In the genomic region with DNA sequence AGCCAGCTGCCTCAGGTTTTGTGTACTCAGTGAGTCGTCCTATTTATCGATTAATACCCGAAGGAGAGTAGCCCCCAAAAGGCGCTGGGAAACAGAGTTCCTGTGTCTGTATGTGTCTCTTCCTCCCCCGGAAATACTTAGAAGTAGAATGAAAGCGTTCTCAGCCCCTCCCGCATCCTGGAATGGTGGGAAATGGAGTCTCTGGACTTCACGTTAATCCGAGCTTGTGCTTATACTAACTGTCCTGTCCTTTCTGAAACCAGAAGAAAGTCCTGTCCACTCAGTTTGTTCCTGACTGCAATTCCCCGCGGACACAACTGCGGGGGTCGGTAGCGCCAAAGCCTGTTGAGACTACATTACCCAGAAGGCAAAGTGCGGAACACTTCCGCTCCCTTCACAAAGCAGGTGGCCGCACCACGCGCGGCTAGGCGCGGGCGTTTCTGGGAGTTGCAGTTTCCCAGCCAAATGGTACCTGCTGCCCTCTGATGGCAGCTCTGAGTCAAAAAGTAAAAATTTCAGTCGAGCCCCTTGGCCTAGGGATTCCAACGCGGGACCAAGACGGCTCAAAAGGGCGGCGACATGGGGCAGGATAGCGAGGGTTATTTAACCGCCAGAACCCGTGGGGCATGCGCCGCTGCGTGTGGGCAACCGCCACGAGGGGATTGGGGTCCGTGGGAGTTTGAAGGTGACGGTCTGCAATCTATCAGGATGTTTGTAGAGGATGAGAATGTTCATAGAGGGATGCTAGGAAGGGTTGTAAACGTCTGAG, we compare ENCODE assay signal across 1 cellular context.
TF ChIP-seq lines count a peak whose summit lies in the region.

No MANE protein-coding gene starts in this region.

TF ChIP-seq in HepG2, 621 proteins besides CTCF, POLR2A, EP300 and RAD21 (continued from another document and continues in another):
- no peak for TF ChIP-seq NFAT5 (CRISPR knock-in tag; IDR thresholded peaks at IDR 0.05)
- no peak for TF ChIP-seq DZIP1 (CRISPR knock-in tag; IDR thresholded peaks at IDR 0.05)
- TF ChIP-seq BATF2 (CRISPR knock-in tag; IDR thresholded peaks at IDR 0.05), result no peak
- TF ChIP-seq ZNF569 (CRISPR knock-in tag; IDR thresholded peaks at IDR 0.05; ENCODE audit: borderline replicate concordance), result no peak
- no peak for TF ChIP-seq PLRG1 (conservative IDR thresholded peaks at IDR 0.05)
- TF ChIP-seq ZNF468 (CRISPR knock-in tag; IDR thresholded peaks at IDR 0.05), result no peak
- TF ChIP-seq GLI4 (CRISPR knock-in tag; IDR thresholded peaks at IDR 0.05; ENCODE audit: borderline replicate concordance), result no peak
- TF ChIP-seq MTA3 (CRISPR knock-in tag; IDR thresholded peaks at IDR 0.05), result no peak
- TF ChIP-seq ZNF629 (CRISPR knock-in tag; conservative IDR thresholded peaks at IDR 0.05), result no peak
- no peak for TF ChIP-seq ARID5B (CRISPR knock-in tag; IDR thresholded peaks at IDR 0.05)
- TF ChIP-seq ZKSCAN1 (IDR thresholded peaks at IDR 0.05; ENCODE audit: low read length), result no peak
- peak; percentile 79 for TF ChIP-seq AGO2 (optimal IDR thresholded peaks at IDR 0.05; ENCODE audit: low read depth, low read length)
- no peak for TF ChIP-seq ZNF343 (CRISPR knock-in tag; IDR thresholded peaks at IDR 0.05)
- no peak for TF ChIP-seq STAT5B (CRISPR knock-in tag; IDR thresholded peaks at IDR 0.05)
- 0 out of 2 replicates have a peak, but pooled peaks have one; percentile 50 for TF ChIP-seq ESRRA (CRISPR knock-in tag; IDR thresholded peaks at IDR 0.05; ENCODE audit: low read depth)
- TF ChIP-seq WIZ (CRISPR knock-in tag; IDR thresholded peaks at IDR 0.05), result no peak
- TF ChIP-seq KLF16 (CRISPR knock-in tag; IDR thresholded peaks at IDR 0.05), result peak in 1 of 2 experiments; percentile 43; a peak in 1 of 4 replicates
- no peak for TF ChIP-seq HIVEP1 (CRISPR knock-in tag; IDR thresholded peaks at IDR 0.05)
- TF ChIP-seq IKZF5 (CRISPR knock-in tag; IDR thresholded peaks at IDR 0.05), result peak; percentile 26; the same call in 1 of the 2 replicates
- TF ChIP-seq SMAD3 (CRISPR knock-in tag; IDR thresholded peaks at IDR 0.05), result 0 out of 2 replicates have a peak, but pooled peaks have one; percentile 64
- 0 out of 2 replicates have a peak, but pooled peaks have one; percentile 43 for TF ChIP-seq ZBTB25 (CRISPR knock-in tag; IDR thresholded peaks at IDR 0.05)
- no peak for TF ChIP-seq HNF4G (IDR thresholded peaks at IDR 0.05; ENCODE audit: borderline replicate concordance, low read depth, low read length)
- TF ChIP-seq HNF4G (CRISPR knock-in tag; IDR thresholded peaks at IDR 0.05; ENCODE audit: borderline replicate concordance, low read depth), result no peak
- no peak for TF ChIP-seq ZNF260 (CRISPR knock-in tag; IDR thresholded peaks at IDR 0.05; ENCODE audit: borderline replicate concordance, low read depth)
- TF ChIP-seq, protein P1, sequence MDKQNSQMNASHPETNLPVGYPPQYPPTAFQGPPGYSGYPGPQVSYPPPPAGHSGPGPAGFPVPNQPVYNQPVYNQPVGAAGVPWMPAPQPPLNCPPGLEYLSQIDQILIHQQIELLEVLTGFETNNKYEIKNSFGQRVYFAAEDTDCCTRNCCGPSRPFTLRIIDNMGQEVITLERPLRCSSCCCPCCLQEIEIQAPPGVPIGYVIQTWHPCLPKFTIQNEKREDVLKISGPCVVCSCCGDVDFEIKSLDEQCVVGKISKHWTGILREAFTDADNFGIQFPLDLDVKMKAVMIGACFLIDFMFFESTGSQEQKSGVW (CRISPR knock-in tag; IDR thresholded peaks at IDR 0.05; ENCODE audit: borderline replicate concordance), result no peak
- no peak for TF ChIP-seq POGZ (CRISPR knock-in tag; IDR thresholded peaks at IDR 0.05)
- no peak for TF ChIP-seq ZNF451 (CRISPR knock-in tag; IDR thresholded peaks at IDR 0.05)
- TF ChIP-seq ZNF703 (CRISPR knock-in tag; IDR thresholded peaks at IDR 0.05; ENCODE audit: borderline replicate concordance), result no peak
- TF ChIP-seq ZBTB7A (CRISPR knock-in tag; IDR thresholded peaks at IDR 0.05), result no peak
- TF ChIP-seq ZBTB3 (CRISPR knock-in tag; IDR thresholded peaks at IDR 0.05; ENCODE audit: borderline replicate concordance, low read depth), result no peak
- TF ChIP-seq MED8 (CRISPR knock-in tag; IDR thresholded peaks at IDR 0.05; ENCODE audit: insufficient replicate concordance), result no peak
- TF ChIP-seq, protein P2, sequence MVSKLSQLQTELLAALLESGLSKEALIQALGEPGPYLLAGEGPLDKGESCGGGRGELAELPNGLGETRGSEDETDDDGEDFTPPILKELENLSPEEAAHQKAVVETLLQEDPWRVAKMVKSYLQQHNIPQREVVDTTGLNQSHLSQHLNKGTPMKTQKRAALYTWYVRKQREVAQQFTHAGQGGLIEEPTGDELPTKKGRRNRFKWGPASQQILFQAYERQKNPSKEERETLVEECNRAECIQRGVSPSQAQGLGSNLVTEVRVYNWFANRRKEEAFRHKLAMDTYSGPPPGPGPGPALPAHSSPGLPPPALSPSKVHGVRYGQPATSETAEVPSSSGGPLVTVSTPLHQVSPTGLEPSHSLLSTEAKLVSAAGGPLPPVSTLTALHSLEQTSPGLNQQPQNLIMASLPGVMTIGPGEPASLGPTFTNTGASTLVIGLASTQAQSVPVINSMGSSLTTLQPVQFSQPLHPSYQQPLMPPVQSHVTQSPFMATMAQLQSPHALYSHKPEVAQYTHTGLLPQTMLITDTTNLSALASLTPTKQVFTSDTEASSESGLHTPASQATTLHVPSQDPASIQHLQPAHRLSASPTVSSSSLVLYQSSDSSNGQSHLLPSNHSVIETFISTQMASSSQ (IDR thresholded peaks at IDR 0.05; ENCODE audit: low read depth), result no peak
- TF ChIP-seq, protein P2 (CRISPR knock-in tag; IDR thresholded peaks at IDR 0.05; ENCODE audit: borderline replicate concordance), result peak; percentile 65; the same call in 1 of the 2 replicates
- no peak for TF ChIP-seq NR2F1 (CRISPR knock-in tag; IDR thresholded peaks at IDR 0.05)
- TF ChIP-seq ETV5 (CRISPR knock-in tag; IDR thresholded peaks at IDR 0.05; ENCODE audit: borderline replicate concordance), result peak; percentile 81
- peak; percentile 90; the same call in 1 of the 2 replicates for TF ChIP-seq ZNF180 (CRISPR knock-in tag; IDR thresholded peaks at IDR 0.05; ENCODE audit: borderline replicate concordance, low read depth)
- TF ChIP-seq ZNF563 (CRISPR knock-in tag; IDR thresholded peaks at IDR 0.05), result no peak
